ENCODE assay signal across 1 cellular context in genomic region chr10:32941357-32941756, GRCh38.
TF ChIP-seq lines count a peak whose summit lies in the region.

No MANE protein-coding gene starts in this region.

TF ChIP-seq in WTC11, 78 proteins besides CTCF, POLR2A, EP300 and RAD21 (continued from another document):
- TF ChIP-seq ZBTB43 (CRISPR knock-in tag; IDR thresholded peaks at IDR 0.05), result no peak
- no peak for TF ChIP-seq ZNF416 (CRISPR knock-in tag; IDR thresholded peaks at IDR 0.05)
- no peak for TF ChIP-seq SMAD4 (CRISPR knock-in tag; IDR thresholded peaks at IDR 0.05)
- TF ChIP-seq, protein P1, sequence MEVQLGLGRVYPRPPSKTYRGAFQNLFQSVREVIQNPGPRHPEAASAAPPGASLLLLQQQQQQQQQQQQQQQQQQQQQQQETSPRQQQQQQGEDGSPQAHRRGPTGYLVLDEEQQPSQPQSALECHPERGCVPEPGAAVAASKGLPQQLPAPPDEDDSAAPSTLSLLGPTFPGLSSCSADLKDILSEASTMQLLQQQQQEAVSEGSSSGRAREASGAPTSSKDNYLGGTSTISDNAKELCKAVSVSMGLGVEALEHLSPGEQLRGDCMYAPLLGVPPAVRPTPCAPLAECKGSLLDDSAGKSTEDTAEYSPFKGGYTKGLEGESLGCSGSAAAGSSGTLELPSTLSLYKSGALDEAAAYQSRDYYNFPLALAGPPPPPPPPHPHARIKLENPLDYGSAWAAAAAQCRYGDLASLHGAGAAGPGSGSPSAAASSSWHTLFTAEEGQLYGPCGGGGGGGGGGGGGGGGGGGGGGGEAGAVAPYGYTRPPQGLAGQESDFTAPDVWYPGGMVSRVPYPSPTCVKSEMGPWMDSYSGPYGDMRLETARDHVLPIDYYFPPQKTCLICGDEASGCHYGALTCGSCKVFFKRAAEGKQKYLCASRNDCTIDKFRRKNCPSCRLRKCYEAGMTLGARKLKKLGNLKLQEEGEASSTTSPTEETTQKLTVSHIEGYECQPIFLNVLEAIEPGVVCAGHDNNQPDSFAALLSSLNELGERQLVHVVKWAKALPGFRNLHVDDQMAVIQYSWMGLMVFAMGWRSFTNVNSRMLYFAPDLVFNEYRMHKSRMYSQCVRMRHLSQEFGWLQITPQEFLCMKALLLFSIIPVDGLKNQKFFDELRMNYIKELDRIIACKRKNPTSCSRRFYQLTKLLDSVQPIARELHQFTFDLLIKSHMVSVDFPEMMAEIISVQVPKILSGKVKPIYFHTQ (CRISPR knock-in tag; IDR thresholded peaks at IDR 0.05), result no peak
- no peak for TF ChIP-seq NR3C1 (CRISPR knock-in tag; conservative IDR thresholded peaks at IDR 0.05; ENCODE audit: low read depth)
- TF ChIP-seq, protein P2, sequence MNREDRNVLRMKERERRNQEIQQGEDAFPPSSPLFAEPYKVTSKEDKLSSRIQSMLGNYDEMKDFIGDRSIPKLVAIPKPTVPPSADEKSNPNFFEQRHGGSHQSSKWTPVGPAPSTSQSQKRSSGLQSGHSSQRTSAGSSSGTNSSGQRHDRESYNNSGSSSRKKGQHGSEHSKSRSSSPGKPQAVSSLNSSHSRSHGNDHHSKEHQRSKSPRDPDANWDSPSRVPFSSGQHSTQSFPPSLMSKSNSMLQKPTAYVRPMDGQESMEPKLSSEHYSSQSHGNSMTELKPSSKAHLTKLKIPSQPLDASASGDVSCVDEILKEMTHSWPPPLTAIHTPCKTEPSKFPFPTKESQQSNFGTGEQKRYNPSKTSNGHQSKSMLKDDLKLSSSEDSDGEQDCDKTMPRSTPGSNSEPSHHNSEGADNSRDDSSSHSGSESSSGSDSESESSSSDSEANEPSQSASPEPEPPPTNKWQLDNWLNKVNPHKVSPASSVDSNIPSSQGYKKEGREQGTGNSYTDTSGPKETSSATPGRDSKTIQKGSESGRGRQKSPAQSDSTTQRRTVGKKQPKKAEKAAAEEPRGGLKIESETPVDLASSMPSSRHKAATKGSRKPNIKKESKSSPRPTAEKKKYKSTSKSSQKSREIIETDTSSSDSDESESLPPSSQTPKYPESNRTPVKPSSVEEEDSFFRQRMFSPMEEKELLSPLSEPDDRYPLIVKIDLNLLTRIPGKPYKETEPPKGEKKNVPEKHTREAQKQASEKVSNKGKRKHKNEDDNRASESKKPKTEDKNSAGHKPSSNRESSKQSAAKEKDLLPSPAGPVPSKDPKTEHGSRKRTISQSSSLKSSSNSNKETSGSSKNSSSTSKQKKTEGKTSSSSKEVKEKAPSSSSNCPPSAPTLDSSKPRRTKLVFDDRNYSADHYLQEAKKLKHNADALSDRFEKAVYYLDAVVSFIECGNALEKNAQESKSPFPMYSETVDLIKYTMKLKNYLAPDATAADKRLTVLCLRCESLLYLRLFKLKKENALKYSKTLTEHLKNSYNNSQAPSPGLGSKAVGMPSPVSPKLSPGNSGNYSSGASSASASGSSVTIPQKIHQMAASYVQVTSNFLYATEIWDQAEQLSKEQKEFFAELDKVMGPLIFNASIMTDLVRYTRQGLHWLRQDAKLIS (CRISPR knock-in tag; IDR thresholded peaks at IDR 0.05; ENCODE audit: borderline replicate concordance), result no peak
- no peak for TF ChIP-seq IRF1 (CRISPR knock-in tag; IDR thresholded peaks at IDR 0.05)
- no peak for TF ChIP-seq EMX1 (CRISPR knock-in tag; IDR thresholded peaks at IDR 0.05)
- TF ChIP-seq, protein P3, sequence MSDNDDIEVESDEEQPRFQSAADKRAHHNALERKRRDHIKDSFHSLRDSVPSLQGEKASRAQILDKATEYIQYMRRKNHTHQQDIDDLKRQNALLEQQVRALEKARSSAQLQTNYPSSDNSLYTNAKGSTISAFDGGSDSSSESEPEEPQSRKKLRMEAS (CRISPR knock-in tag; IDR thresholded peaks at IDR 0.05), result no peak
- no peak for TF ChIP-seq NFATC4 (CRISPR knock-in tag; IDR thresholded peaks at IDR 0.05)
